Comparison of ENCODE assay signal across 26 cellular contexts in the genomic region with DNA sequence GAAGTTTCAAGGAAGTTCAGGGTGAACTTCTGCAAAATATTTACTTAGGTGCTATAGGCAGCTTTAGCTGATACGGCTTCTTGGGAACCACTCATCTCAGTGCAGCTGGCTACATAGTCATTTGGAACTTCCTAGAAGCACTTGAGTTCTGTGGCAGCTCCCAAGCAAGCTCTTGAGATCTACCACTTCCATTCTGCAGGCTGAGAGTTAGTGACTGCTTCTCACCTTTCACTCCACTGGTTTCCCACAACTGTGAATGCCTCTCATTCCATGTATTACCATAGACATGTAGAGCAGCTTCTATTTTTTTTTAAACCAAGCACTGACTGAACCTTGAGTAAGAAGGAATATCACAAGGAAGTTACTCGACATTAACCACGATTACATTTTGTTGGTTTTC.
A peak's percentile ranks its signal among the peaks of the same experiment; 100 is the strongest.
DNase-seq lines count a peak whose midpoint lies in the region; ATAC-seq and TF ChIP-seq lines count a peak whose summit lies in the region.
"Had no signal": no experiment of that assay in that cellular context is flagged by ENCODE, and none has a peak within 500 bp of the region (broad histone marks: within the 10 kb centered on the region; RNA-seq: fewer than 3 reads in every experiment).

No MANE protein-coding gene starts in this region.

- H3K9me3 ChIP-seq in endodermal cell (ENCODE audit: control insufficient read depth, low read length) (no peaks in the 10 kb centered on the region), spleen (peaks cover 0 to 4% (median 0%) of the 10 kb centered on the region in 8 donors)
- H3K9me3 ChIP-seq: esophagus squamous epithelium, ovary had no signal

- no peaks in the 10 kb centered on the region for H3K27me3 ChIP-seq in endodermal cell (ENCODE audit: control insufficient read depth, insufficient read depth, low read length, poor library complexity, severe bottlenecking)
- no peaks in the 10 kb centered on the region for H3K27me3 ChIP-seq in mesendoderm (ENCODE audit: insufficient read depth, low read length, poor library complexity)
- H3K27me3 ChIP-seq in spleen (replicated peaks in 1 of 7), result no peaks in the 10 kb centered on the region
- H3K27me3 ChIP-seq: esophagus squamous epithelium, ovary had no signal

- H3K27ac ChIP-seq in endodermal cell (ENCODE audit: low read depth, low read length), result no peak overlapping the region
- no peak overlapping the region for H3K27ac ChIP-seq in mesendoderm (ENCODE audit: low read depth, low read length)
- no peak overlapping the region for H3K27ac ChIP-seq in spleen
- H3K27ac ChIP-seq: esophagus squamous epithelium, KMS-11, ovary had no signal

- H2BK120ac ChIP-seq in mesendoderm (ENCODE audit: low read depth, low read length), result no peak overlapping the region

- H2AK5ac ChIP-seq in mesendoderm (ENCODE audit: low read length), result no peak overlapping the region

- no peaks in the 10 kb centered on the region for H3K79me1 ChIP-seq in mesendoderm (ENCODE audit: low read length)

- H3K27ac Mint-ChIP-seq in endodermal cell, result no peak overlapping the region
- H3K27ac Mint-ChIP-seq: activated B cell treated with CpG ODN at 0.5 μM for 24 hours; activated T-cell treated with anti-CD3 and anti-CD28 coated beads, Interleukin-2, amount 50 U/mL, for 72 hours; B cell; CD8-positive, alpha-beta memory T cell; dendritic cell treated with granulocyte-macrophage colony-stimulating factor and Interleukin-4, amounts not matched to agents 40 ng/mL and 50 ng/mL, for 4 days; immature natural killer cell; nephron progenitor cell had no signal

- H3K56ac ChIP-seq in mesendoderm (ENCODE audit: low read length), result no peak overlapping the region

- DNase-seq in HCEC 1CT (peak; percentile 29), NCI-H510A (lab: John Stamatoyannopoulos, UW) (peak; percentile 1), endodermal cell (peak; percentile 53), mesendoderm (peak; percentile 76), MV-4-11 (lab: John Stamatoyannopoulos, UW) (no peak), spleen (no peak)
- no peak for DNase-seq in stimulated activated naive CD4-positive, alpha-beta T cell treated with Interleukin-2 at 50 U/mL for 16 hours (lab: John Stamatoyannopoulos, UW)
- DNase-seq: activated B cell treated with CpG ODN at 0.5 μM for 24 hours; activated naive CD4-positive, alpha-beta T cell; activated T-cell treated with anti-CD3 and anti-CD28 coated beads, Interleukin-2, amount 50 U/mL, for 72 hours; CD8-positive, alpha-beta memory T cell; central memory CD4-positive, alpha-beta T cell; DMS153; esophagus squamous epithelium; immature natural killer cell; NCI-H1436 treated with DMSO at 0.1 percent for 48 hours; nephron progenitor cell; ovary; retina; stimulated activated CD4-positive, alpha-beta T cell treated with anti-CD3 and anti-CD28 coated beads, Interleukin-2, amount 100 ng/mL, for 24 hours; T1000 had no signal

- H3K4me1 Mint-ChIP-seq in endodermal cell, result peaks cover 33% of the 10 kb centered on the region
- H3K4me1 Mint-ChIP-seq: activated B cell treated with CpG ODN at 0.5 μM for 24 hours; B cell; CD8-positive, alpha-beta memory T cell; immature natural killer cell; nephron progenitor cell had no signal

- no peak overlapping the region for H4K5ac ChIP-seq in mesendoderm (ENCODE audit: low read length)

- H3K9ac ChIP-seq in endodermal cell (ENCODE audit: extremely low read depth, low read length, poor library complexity, severe bottlenecking), result no peak overlapping the region
- H3K9ac ChIP-seq in mesendoderm (ENCODE audit: low read length), result no peak overlapping the region
- H3K9ac ChIP-seq: KMS-11 had no signal

- H2BK5ac ChIP-seq in mesendoderm (ENCODE audit: low read length), result no peak overlapping the region

- H3K4me2 ChIP-seq in mesendoderm (ENCODE audit: low read length), result no peak overlapping the region
- H3K4me2 ChIP-seq: KMS-11, smooth muscle cell had no signal

- H3K36me3 ChIP-seq in endodermal cell (ENCODE audit: control insufficient read depth, insufficient read depth, low read length) (no peaks in the 10 kb centered on the region), mesendoderm (ENCODE audit: control insufficient read depth, insufficient read depth, low read length) (no peaks in the 10 kb centered on the region), spleen (no peaks in the 10 kb centered on the region)
- H3K36me3 ChIP-seq: esophagus squamous epithelium, ovary had no signal

- no peak overlapping the region for H3K18ac ChIP-seq in mesendoderm (ENCODE audit: low read length)

- ATAC-seq in HG03469 (IDR thresholded peaks at IDR 0.05; ENCODE audit: unreplicated experiment), result no peak
- ATAC-seq: activated T-cell treated with anti-CD3 and anti-CD28 coated beads, Interleukin-2, amount 50 U/mL, for 72 hours had no signal

- no peak overlapping the region for H3K4ac ChIP-seq in mesendoderm (ENCODE audit: low read depth, low read length)

- TF ChIP-seq CTCF in endodermal cell (conservative IDR thresholded peaks at IDR 0.05) (no peak), spleen (IDR thresholded peaks at IDR 0.05 in 8 of 11, conservative IDR thresholded peaks at IDR 0.05 in 3 of 11) (no peak)

- no peak overlapping the region for H2BK15ac ChIP-seq in mesendoderm (replicated peaks; ENCODE audit: low read depth)

- H3K4me1 ChIP-seq in endodermal cell (ENCODE audit: control insufficient read depth, insufficient read depth, low read length), result peaks cover 9% of the 10 kb centered on the region
- H3K4me1 ChIP-seq in mesendoderm (ENCODE audit: control insufficient read depth, low read depth, low read length), result no peaks in the 10 kb centered on the region
- no peaks in the 10 kb centered on the region for H3K4me1 ChIP-seq in spleen

- 89 to 98% methylated on average over 1 to 3 of the region's 3 CpGs for WGBS in endodermal cell (ENCODE audit: insufficient coverage in 1 of 2, insufficient read length in 1 of 2), 2 experiments
- WGBS in mesendoderm (ENCODE audit: extremely low coverage, insufficient coverage, low lambda C conversion rate), result no CpG with 5 or more reads among the region's 3 CpGs
- WGBS in spleen, 5 donors, result 83 to 96% (median 86%) methylated on average over 3 of the region's 3 CpGs

- H3K27me3 Mint-ChIP-seq in endodermal cell (ENCODE audit: insufficient read depth), result no peaks in the 10 kb centered on the region
- H3K27me3 Mint-ChIP-seq: activated B cell treated with CpG ODN at 0.5 μM for 24 hours; B cell; CD8-positive, alpha-beta memory T cell; dendritic cell treated with granulocyte-macrophage colony-stimulating factor and Interleukin-4, amounts not matched to agents 40 ng/mL and 50 ng/mL, for 4 days had no signal

- H3K4me3 ChIP-seq in endodermal cell (ENCODE audit: low read length), result no peak overlapping the region
- no peak overlapping the region for H3K4me3 ChIP-seq in mesendoderm (ENCODE audit: low read length)
- H3K4me3 ChIP-seq in spleen, result no peak overlapping the region
- H3K4me3 ChIP-seq: esophagus squamous epithelium, ovary, smooth muscle cell had no signal

- no peak overlapping the region for H3K4me3 Mint-ChIP-seq in endodermal cell
- H3K4me3 Mint-ChIP-seq: activated B cell treated with CpG ODN at 0.5 μM for 24 hours; activated T-cell treated with anti-CD3 and anti-CD28 coated beads, Interleukin-2, amount 50 U/mL, for 72 hours; B cell; CD8-positive, alpha-beta memory T cell; dendritic cell treated with granulocyte-macrophage colony-stimulating factor and Interleukin-4, amounts not matched to agents 40 ng/mL and 50 ng/mL, for 4 days; immature natural killer cell; nephron progenitor cell had no signal

- no peaks in the 10 kb centered on the region for H3K36me3 Mint-ChIP-seq in endodermal cell (ENCODE audit: low read depth)
- H3K36me3 Mint-ChIP-seq: CD8-positive, alpha-beta memory T cell; immature natural killer cell had no signal

- H3K79me2 ChIP-seq in mesendoderm (ENCODE audit: control insufficient read depth, insufficient read depth, low read length), result no peaks in the 10 kb centered on the region

- H3K9me3 Mint-ChIP-seq in endodermal cell, result no peaks in the 10 kb centered on the region
- H3K9me3 Mint-ChIP-seq: activated B cell treated with CpG ODN at 0.5 μM for 24 hours, nephron progenitor cell had no signal

- intact Hi-C loops in spleen (cut with DNase I; ENCODE audit: low total_unique reads), result no loop called here

- no peak overlapping the region for H3K23ac ChIP-seq in mesendoderm (ENCODE audit: low read length)

- no peak for TF ChIP-seq POLR2A in spleen (IDR thresholded peaks at IDR 0.05)

- H4K8ac ChIP-seq in mesendoderm (ENCODE audit: low read depth, low read length), result no peak overlapping the region

Comparison
In these comparisons a context has a peak if more than half of its experiments do, and no peak if none do; other contexts are left out.
1. DNase-seq: peak in HCEC 1CT (single experiment), NCI-H510A (single experiment), endodermal cell (single experiment) and mesendoderm (single experiment); none in stimulated activated naive CD4-positive, alpha-beta T cell treated with Interleukin-2 at 50 U/mL for 16 hours (single experiment), MV-4-11 (single experiment) and spleen (single experiment).